18 cellular contexts compared by ENCODE assay signal in the genomic region with DNA sequence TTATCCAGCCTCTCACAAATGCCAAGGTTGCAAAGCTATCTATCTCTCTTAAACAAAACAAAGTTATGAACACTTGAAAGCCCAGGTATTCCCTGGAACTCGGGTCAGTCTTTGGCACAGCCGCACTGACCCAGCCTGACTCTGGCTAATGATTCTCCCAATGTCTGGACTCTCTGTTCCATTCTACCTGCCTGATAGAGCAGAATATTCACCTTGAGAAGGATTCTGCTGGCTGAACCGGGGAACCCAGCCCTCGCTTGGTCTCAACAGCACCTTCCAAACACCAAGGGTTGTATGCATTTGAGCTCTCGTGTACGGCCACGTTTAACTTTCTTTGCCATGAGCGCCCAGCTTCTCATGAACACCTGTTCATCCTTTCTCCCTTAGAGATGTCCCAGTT.
A peak's percentile ranks its signal among the peaks of the same experiment; 100 is the strongest.
DNase-seq lines count a peak whose midpoint lies in the region; ATAC-seq and TF ChIP-seq lines count a peak whose summit lies in the region.
"Had no signal": no experiment of that assay in that cellular context is flagged by ENCODE, and none has a peak within 500 bp of the region (broad histone marks: within the 10 kb centered on the region; RNA-seq: fewer than 3 reads in every experiment).

No MANE protein-coding gene starts in this region.

- no peaks in the 10 kb centered on the region for H3K36me3 Mint-ChIP-seq in nephron (ENCODE audit: low read depth)
- H3K36me3 Mint-ChIP-seq: mesothelial cell of epicardium had no signal

- no peak overlapping the region for H3K4me3 Mint-ChIP-seq in nephron
- H3K4me3 Mint-ChIP-seq: activated CD4-positive, alpha-beta T cell treated with anti-CD3 and anti-CD28 coated beads, Interleukin-2, amount 10 ng/mL, durations not matched to agents 24 days and 14 days; H9; mesothelial cell of epicardium had no signal

- H3K4me1 Mint-ChIP-seq in nephron, result peaks cover 42% of the 10 kb centered on the region

- DNase-seq in Peyer's patch, result peak in 2 of 3 donors; percentile 63 to 64
- DNase-seq in coronary artery (ENCODE audit: low spot score), result no peak
- peak in 1 of 2 donors; percentile 66 for DNase-seq in thyroid gland
- DNase-seq in pons (ENCODE audit: low spot score), result no peak
- no peak for DNase-seq in stimulated activated CD4-positive, alpha-beta T cell treated with anti-CD3 and anti-CD28 coated beads, Interleukin-12 subunit alpha, Interleukin-12 subunit beta, amount 100 ng/mL, for 4 hours
- DNase-seq: activated CD4-positive, alpha-beta T cell treated with anti-CD3 and anti-CD28 coated beads, Interleukin-2, amount 10 ng/mL, durations not matched to agents 24 days and 14 days; activated naive CD4-positive, alpha-beta T cell treated with anti-CD3 and anti-CD28 coated beads, Interleukin-2, amount 50 U/mL, for 16 hours; glutamatergic neuron; H9; Kasumi-1; NCI-H2171; NCI-H69; SK-N-SH had no signal

- intact Hi-C loops in thyroid gland (cut with DNase I), result no loop called here

- WGBS in thyroid gland, 2 donors, result 84 to 89% methylated on average over 8 of the region's 8 CpGs

- no peak for TF ChIP-seq CTCF in Peyer's patch (IDR thresholded peaks at IDR 0.05)
- no peak for TF ChIP-seq CTCF in coronary artery (IDR thresholded peaks at IDR 0.05)
- no peak for TF ChIP-seq CTCF in nephron (IDR thresholded peaks at IDR 0.05; ENCODE audit: unreplicated experiment in 3 of 3)
- no peak for TF ChIP-seq CTCF in thyroid gland (IDR thresholded peaks at IDR 0.05)

- peaks cover 72% of the 10 kb centered on the region for H3K27me3 Mint-ChIP-seq in nephron (ENCODE audit: low read depth)
- H3K27me3 Mint-ChIP-seq: activated CD4-positive, alpha-beta T cell treated with anti-CD3 and anti-CD28 coated beads, Interleukin-2, amount 10 ng/mL, durations not matched to agents 24 days and 14 days had no signal

- TF ChIP-seq POLR2A in Peyer's patch (IDR thresholded peaks at IDR 0.05) (peak in 1 of 2 donors; percentile 46), thyroid gland (IDR thresholded peaks at IDR 0.05) (peak in 1 of 2 donors; percentile 38)

- H3K27ac ChIP-seq in Peyer's patch (peak overlapping the region in 3 of 4 donors; percentile 89 to 94 (median 92)), coronary artery (peak overlapping the region; percentile 97 to 98), thyroid gland (peak overlapping the region; percentile 99 to 100 (median 100))

- H3K4me1 ChIP-seq in Peyer's patch, result peaks cover 15 to 94% (median 50%) of the 10 kb centered on the region in 4 donors
- H3K4me1 ChIP-seq in thyroid gland, result peaks cover 92 to 94% of the 10 kb centered on the region in 2 donors

- no peaks in the 10 kb centered on the region for H3K36me3 ChIP-seq in Peyer's patch
- peaks cover 0 to 4% of the 10 kb centered on the region in 2 donors for H3K36me3 ChIP-seq in thyroid gland

- no peaks in the 10 kb centered on the region for H3K9me3 Mint-ChIP-seq in nephron
- H3K9me3 Mint-ChIP-seq: activated CD4-positive, alpha-beta T cell treated with anti-CD3 and anti-CD28 coated beads, Interleukin-2, amount 10 ng/mL, durations not matched to agents 24 days and 14 days; H9; mesothelial cell of epicardium had no signal

- no peaks in the 10 kb centered on the region for H3K9me3 ChIP-seq in Peyer's patch
- H3K9me3 ChIP-seq in thyroid gland, result no peaks in the 10 kb centered on the region
- H3K9me3 ChIP-seq: SK-N-SH had no signal

- H3K27ac Mint-ChIP-seq in nephron, result peak overlapping the region in 2 of 3 experiments; percentile 25 to 55
- H3K27ac Mint-ChIP-seq: activated CD4-positive, alpha-beta T cell treated with anti-CD3 and anti-CD28 coated beads, Interleukin-2, amount 10 ng/mL, durations not matched to agents 24 days and 14 days; H9; mesothelial cell of epicardium had no signal

- no peak for ATAC-seq in HG03354 (IDR thresholded peaks at IDR 0.05; ENCODE audit: poor library complexity, severe bottlenecking, unreplicated experiment)
- ATAC-seq: esophagus mucosa had no signal

- no peak overlapping the region for H3K4me3 ChIP-seq in Peyer's patch
- no peak overlapping the region for H3K4me3 ChIP-seq in coronary artery
- H3K4me3 ChIP-seq in thyroid gland (replicated peaks in 1 of 3), result no peak overlapping the region
- H3K4me3 ChIP-seq: skin epidermis had no signal

- H3K27me3 ChIP-seq in Peyer's patch (no peaks in the 10 kb centered on the region), thyroid gland (no peaks in the 10 kb centered on the region)

Comparison
In these comparisons a context has a peak if more than half of its experiments do, and no peak if none do; other contexts are left out.
1. DNase-seq: peak in Peyer's patch (2 of 3); none in coronary artery (single experiment), pons (single experiment) and stimulated activated CD4-positive, alpha-beta T cell treated with anti-CD3 and anti-CD28 coated beads, Interleukin-12 subunit alpha, Interleukin-12 subunit beta, amount 100 ng/mL, for 4 hours (single experiment).
2. Peak in every context shown above with its lines, with median percentiles within 50 percentile points of each other: H3K27ac ChIP-seq.